Comparison of ENCODE assay signal across 21 cellular contexts in genomic region chr4:43411226-43411625, GRCh38.
"Had no signal": no experiment of that assay in that cellular context is flagged by ENCODE, and none has a peak within 500 bp of the region (broad histone marks: within the 10 kb centered on the region; RNA-seq: fewer than 3 reads in every experiment).

No MANE protein-coding gene starts in this region.

- ATAC-seq: activated CD8-positive, alpha-beta T cell treated with anti-CD3 and anti-CD28 coated beads for 36 hours; activated naive CD8-positive, alpha-beta T cell treated with anti-CD3 and anti-CD28 coated beads, Interleukin-2, amount 50 U/mL, for 24 hours; left ventricle myocardium superior; stimulated activated memory B cell treated with anti-CD40 and anti-IgM and Interleukin-4, amounts not matched to agents 10 μg/mL and 1 μg/mL and 100 μg/mL, for 72 hours had no signal

- H3K27me3 ChIP-seq: ascending aorta, cardiac muscle cell, colonic mucosa, sigmoid colon, spleen, testis, upper lobe of left lung had no signal

- H3K9me3 ChIP-seq: ascending aorta, colonic mucosa, sigmoid colon, testis had no signal

- H3K4me1 ChIP-seq: ascending aorta, colonic mucosa, sigmoid colon, spleen, testis, upper lobe of left lung had no signal

- H3K27ac ChIP-seq: ascending aorta, cardiac muscle cell, colonic mucosa, sigmoid colon, spleen, testis, upper lobe of left lung had no signal

- DNase-seq: activated CD4-positive, alpha-beta T cell treated with anti-CD3 and anti-CD28 coated beads, Interleukin-2, amount 10 ng/mL, durations not matched to agents 24 days and 14 days; activated CD8-positive, alpha-beta T cell treated with anti-CD3 and anti-CD28 coated beads for 36 hours; activated effector memory CD4-positive, alpha-beta T cell treated with Interleukin-2 at 50 U/mL for 16 hours; activated naive CD4-positive, alpha-beta T cell treated with anti-CD3 and anti-CD28 coated beads, Interleukin-2, amount 10 ng/mL, durations not matched to agents 7 days and 5 days; activated naive CD8-positive, alpha-beta T cell treated with anti-CD3 and anti-CD28 coated beads, Interleukin-2, amount 50 U/mL, for 24 hours; activated T-cell treated with anti-CD3 and anti-CD28 coated beads, Interleukin-2, amount 50 U/mL, for 48 hours; colonic mucosa; endodermal cell; erythroblast; foreskin melanocyte; glutamatergic neuron; left ventricle myocardium superior; occipital lobe; sigmoid colon; spleen; stimulated activated CD4-positive, alpha-beta T cell treated with anti-CD3 and anti-CD28 coated beads, Interleukin-4, amount 100 ng/mL, for 4 hours; testis had no signal

- H3K4me3 ChIP-seq: ascending aorta, cardiac muscle cell, colonic mucosa, sigmoid colon, spleen, testis, upper lobe of left lung had no signal

- H3K36me3 ChIP-seq: ascending aorta, cardiac muscle cell, colonic mucosa, sigmoid colon, spleen, upper lobe of left lung had no signal
